ENCODE assay signal across 22 cellular contexts in the genomic region with DNA sequence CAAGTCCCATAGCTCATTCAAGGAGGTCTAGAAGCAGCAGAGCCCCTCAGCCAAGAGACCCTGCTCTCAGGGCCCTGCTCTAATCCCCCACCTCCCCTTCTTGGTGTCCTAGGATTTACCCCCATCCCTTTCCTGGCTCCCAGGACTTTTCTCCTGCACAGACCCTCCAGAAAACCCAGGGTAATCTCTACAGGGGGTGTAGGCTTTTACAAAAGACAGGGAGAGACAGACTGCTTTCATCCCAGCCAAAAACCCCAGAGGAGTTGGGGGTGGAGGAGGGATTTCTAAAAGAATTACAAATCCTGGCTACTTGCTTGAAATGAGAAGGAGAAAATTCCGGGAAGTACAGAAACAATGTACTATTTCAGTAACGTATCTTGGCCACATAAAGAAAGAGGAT.
DNase-seq lines count a peak whose midpoint lies in the region; ATAC-seq, FAIRE-seq and TF ChIP-seq lines count a peak whose summit lies in the region.
"Had no signal": no experiment of that assay in that cellular context is flagged by ENCODE, and none has a peak within 500 bp of the region (broad histone marks: within the 10 kb centered on the region; RNA-seq: fewer than 3 reads in every experiment).

No MANE protein-coding gene starts in this region.

- no peaks in the 10 kb centered on the region for H3K36me3 ChIP-seq in NT2/D1 (ENCODE audit: insufficient read depth, insufficient read length, low read length)
- H3K36me3 ChIP-seq in mesendoderm (ENCODE audit: control insufficient read depth, insufficient read depth, low read length): no peaks in the 10 kb centered on the region
- H3K36me3 ChIP-seq: BLaER1 had no signal

- no peak for TF ChIP-seq POLR2A in GM12891 (IDR thresholded peaks at IDR 0.05; ENCODE audit: low read depth, low read length)

- H4K5ac ChIP-seq in mesendoderm (ENCODE audit: low read length): no peak overlapping the region

- H2BK15ac ChIP-seq in mesendoderm (replicated peaks; ENCODE audit: low read depth): no peak overlapping the region

- H2BK120ac ChIP-seq in mesendoderm (ENCODE audit: low read depth, low read length): no peak overlapping the region

- no peaks in the 10 kb centered on the region for H3K79me1 ChIP-seq in mesendoderm (ENCODE audit: low read length)

- no peak for FAIRE-seq in GM12891 (lab: Jason Lieb, UNC)
- FAIRE-seq: A204.1, G401.6, GM12878, GM18507, H54 had no signal

- H3K4me1 ChIP-seq in NT2/D1 (ENCODE audit: insufficient read depth, insufficient read length): no peaks in the 10 kb centered on the region
- no peaks in the 10 kb centered on the region for H3K4me1 ChIP-seq in mesendoderm (ENCODE audit: control insufficient read depth, low read depth, low read length)
- H3K4me1 ChIP-seq: BLaER1 had no signal

- no peak overlapping the region for H3K4ac ChIP-seq in mesendoderm (ENCODE audit: low read depth, low read length)

- DNase-seq in COLO829 (ENCODE audit: low spot score) (peak; percentile 31), NT2/D1 (ENCODE audit: low read depth, low spot score) (peak; percentile 6), dorsolateral prefrontal cortex (no peak), mesendoderm (no peak), amygdala (lab: John Stamatoyannopoulos, UW) (no peak), NCI-H1105 treated with DMSO at 0.1 percent for 48 hours (lab: John Stamatoyannopoulos, UW) (no peak), GM12891 (ENCODE audit: insufficient read length, low spot score) (no peak)
- DNase-seq: CD4-positive, CD25-positive, alpha-beta regulatory T cell; CD8-positive, alpha-beta T cell; DMS153; DND-41; GOT3; HCEC 1CT had no signal

- no peak for ATAC-seq in HG02840 (IDR thresholded peaks at IDR 0.05; ENCODE audit: low FRiP score, unreplicated experiment)
- ATAC-seq: CD8-positive, alpha-beta T cell; GM12878 had no signal

- no peak overlapping the region for H3K56ac ChIP-seq in mesendoderm (ENCODE audit: low read length)

- no peaks in the 10 kb centered on the region for H3K27me3 ChIP-seq in NT2/D1 (ENCODE audit: insufficient read depth, insufficient read length)
- peaks cover 0 to 4% (median 0%) of the 10 kb centered on the region in 45 donors for H3K27me3 ChIP-seq in dorsolateral prefrontal cortex
- H3K27me3 ChIP-seq in mesendoderm (ENCODE audit: insufficient read depth, low read length, poor library complexity): no peaks in the 10 kb centered on the region
- H3K27me3 ChIP-seq: BLaER1 had no signal

- intact Hi-C loops in dorsolateral prefrontal cortex (cut with DNase I): no loop called here

- no peak overlapping the region for H3K23ac ChIP-seq in mesendoderm (ENCODE audit: low read length)

- TF ChIP-seq CTCF in dorsolateral prefrontal cortex (IDR thresholded peaks at IDR 0.05 in 54 of 56, conservative IDR thresholded peaks at IDR 0.05 in 2 of 56; ENCODE audit: low read depth in 1 of 56, partially characterized antibody in 56 of 56): no peak

- no peak overlapping the region for H2BK5ac ChIP-seq in mesendoderm (ENCODE audit: low read length)

- H2AK5ac ChIP-seq in mesendoderm (ENCODE audit: low read length): no peak overlapping the region

- H3K4me2 ChIP-seq in mesendoderm (ENCODE audit: low read length): no peak overlapping the region
- H3K4me2 ChIP-seq: BLaER1 had no signal

- no peaks in the 10 kb centered on the region for H3K9me3 ChIP-seq in NT2/D1 (ENCODE audit: insufficient read depth, low read length)
- H3K9me3 ChIP-seq: BLaER1 had no signal

- no peaks in the 10 kb centered on the region for H3K79me2 ChIP-seq in mesendoderm (ENCODE audit: control insufficient read depth, insufficient read depth, low read length)

- no peak overlapping the region for H3K18ac ChIP-seq in mesendoderm (ENCODE audit: low read length)

- H3K4me3 ChIP-seq in NT2/D1 (ENCODE audit: insufficient read length, low read depth) (no peak overlapping the region), dorsolateral prefrontal cortex (peak overlapping the region in 32 of 59 donors; percentile 1 to 41 (median 22)), mesendoderm (ENCODE audit: low read length) (no peak overlapping the region)
- H3K4me3 ChIP-seq: BLaER1, GM12878 had no signal

- H3K27ac ChIP-seq in dorsolateral prefrontal cortex (no peak overlapping the region), mesendoderm (ENCODE audit: low read depth, low read length) (no peak overlapping the region)
- H3K27ac ChIP-seq: 22Rv1, BLaER1, C4-2B had no signal

- H4K8ac ChIP-seq in mesendoderm (ENCODE audit: low read depth, low read length): peak overlapping the region; percentile 56

- no CpG with 5 or more reads among the region's 2 CpGs for WGBS in mesendoderm (ENCODE audit: extremely low coverage, insufficient coverage, low lambda C conversion rate)

- no peak overlapping the region for H3K9ac ChIP-seq in NT2/D1 (ENCODE audit: insufficient read length, low read depth)
- no peak overlapping the region for H3K9ac ChIP-seq in mesendoderm (ENCODE audit: low read length)
- H3K9ac ChIP-seq: BLaER1 had no signal

TF ChIP-seq in GM12891, 5 proteins besides CTCF, POLR2A, EP300 and RAD21:
- TF ChIP-seq POLR2AphosphoS5 (IDR thresholded peaks at IDR 0.05; ENCODE audit: low read depth, low read length) (no peak), SPI1 (IDR thresholded peaks at IDR 0.05; ENCODE audit: low read depth, low read length) (no peak), PAX5 (IDR thresholded peaks at IDR 0.05; ENCODE audit: insufficient read depth, low read length, severe bottlenecking) (no peak), TAF1 (IDR thresholded peaks at IDR 0.05; ENCODE audit: low read depth, low read length) (no peak), POU2F2 (IDR thresholded peaks at IDR 0.05; ENCODE audit: low read depth, low read length) (no peak)

Comparison
In these comparisons a context has a peak if more than half of its experiments do, and no peak if none do; other contexts are left out.
1. DNase-seq: peak in COLO829 (single experiment) and NT2/D1 (single experiment); none in dorsolateral prefrontal cortex (0 of 10), mesendoderm (single experiment), amygdala (0 of 56), NCI-H1105 treated with DMSO at 0.1 percent for 48 hours (single experiment) and GM12891 (single experiment).
2. H3K4me3 ChIP-seq: peak in dorsolateral prefrontal cortex (32 of 59); none in NT2/D1 (single experiment) and mesendoderm (single experiment).